In genomic region chr22:37684803-37685615, GRCh38 we compare ENCODE assay signal across 15 cellular contexts. TPM values are rescaled to one million over a fixed set of nuclear protein-coding genes. Genes with fewer than 3 reads are reported as not detected.
DNase-seq lines count a peak whose midpoint lies in the region; ATAC-seq and TF ChIP-seq lines count a peak whose summit lies in the region.
"Had no signal": no experiment of that assay in that cellular context is flagged by ENCODE, and none has a peak within 500 bp of the region (broad histone marks: within the 10 kb centered on the region; RNA-seq: fewer than 3 reads in every experiment).

No MANE protein-coding gene starts in this region.

- no peak overlapping the region for H3K4me3 ChIP-seq in CD4-positive, alpha-beta memory T cell (ENCODE audit: low read length in 2 of 2)
- peak overlapping the region; percentile 82 for H3K4me3 ChIP-seq in OCI-LY7 (ENCODE audit: low read depth, low read length, poor library complexity, severe bottlenecking)
- no peak overlapping the region for H3K4me3 ChIP-seq in naive thymus-derived CD4-positive, alpha-beta T cell (ENCODE audit: low read length)
- H3K4me3 ChIP-seq in vagina, result no peak overlapping the region

- POLR2A ChIA-PET in CD4-positive, alpha-beta memory T cell (lab: Charles Lee; ENCODE audit: partially characterized antibody), result interaction anchor here (0.6 to 8.4 kb wide), 14 partner anchors 10 to 118 kb away, joined by 3 to 90 read pairs (median 10); partner anchors contain the start of genes GGA1, LGALS1, PDXP and SH3BP1
- POLR2A ChIA-PET in OCI-LY7 (lab: Charles Lee), result interaction anchor here (0.5 to 1.0 kb wide), 8 partner anchors 9 to 194 kb away, joined by 3 to 5 read pairs (median 4); partner anchors contain the start of gene PDXP
- POLR2A ChIA-PET in naive thymus-derived CD4-positive, alpha-beta T cell (lab: Charles Lee), result interaction anchor here (1.1 to 4.5 kb wide), 9 partner anchors 9 to 76 kb away, joined by 3 to 41 read pairs (median 27); partner anchors contain the start of genes GGA1, LGALS1 and PDXP

- intact Hi-C loops in CD4-positive, alpha-beta memory T cell (cut with micrococcal nuclease), result loop anchor here (10.0 kb wide), 1 partner anchor 60 kb away; no protein-coding TSS in a partner anchor
- intact Hi-C loops in OCI-LY7 (cut with micrococcal nuclease; ENCODE audit: unreplicated experiment), result no loop called here
- intact Hi-C loops in naive thymus-derived CD4-positive, alpha-beta T cell (cut with micrococcal nuclease), result loop anchor here in 1 of 2 donors (10.0 kb wide), 1 partner anchor 120 kb away; the partner anchor contains the start of gene GCAT
- intact Hi-C loops in vagina (cut with DNase I), result loop anchor here (5.0 kb wide), 2 partner anchors 58 to 62 kb away; no protein-coding TSS in a partner anchor

- no peak for ATAC-seq in naive thymus-derived CD4-positive, alpha-beta T cell
- ATAC-seq in GM21737 (IDR thresholded peaks at IDR 0.05; ENCODE audit: unreplicated experiment), result no peak
- ATAC-seq: pancreas had no signal

- peak overlapping the region; percentile 93 for H3K4me2 ChIP-seq in OCI-LY7 (ENCODE audit: low read length)

- H3K79me2 ChIP-seq in OCI-LY7 (ENCODE audit: insufficient read depth, low read depth, low read length), result peaks cover 18% of the 10 kb centered on the region

- CTCF ChIA-PET in CD4-positive, alpha-beta memory T cell (lab: Charles Lee; ENCODE audit: partially characterized antibody), result interaction anchor here (0.7 to 22.7 kb wide), 9 partner anchors 10 to 122 kb away, joined by 3 to 558 read pairs (median 6); partner anchors contain the start of genes GGA1, LGALS1, PDXP and SH3BP1
- CTCF ChIA-PET in OCI-LY7 (lab: Charles Lee; ENCODE audit: unreplicated experiment), result interaction anchor here (1.1 to 1.2 kb wide), 2 partner anchors 24 to 41 kb away, joined by 3 to 4 read pairs; no protein-coding TSS in a partner anchor
- CTCF ChIA-PET in naive thymus-derived CD4-positive, alpha-beta T cell (lab: Charles Lee), result interaction anchor here (1.4 to 13.7 kb wide), 4 partner anchors 27 to 78 kb away, joined by 4 to 254 read pairs (median 11); partner anchors contain the start of genes GGA1, PDXP and SH3BP1

- H3K9me3 ChIP-seq in CD4-positive, alpha-beta memory T cell (ENCODE audit: control insufficient read depth in 1 of 2, low read length in 2 of 2), result no peaks in the 10 kb centered on the region
- H3K9me3 ChIP-seq in OCI-LY7 (ENCODE audit: low read length) (no peaks in the 10 kb centered on the region), vagina (no peaks in the 10 kb centered on the region)
- H3K9me3 ChIP-seq in naive thymus-derived CD4-positive, alpha-beta T cell (ENCODE audit: control insufficient read depth in 2 of 3, low read length in 3 of 3), result no peaks in the 10 kb centered on the region
- H3K9me3 ChIP-seq: pancreas had no signal

- H3K27ac Mint-ChIP-seq in CD4-positive, alpha-beta memory T cell, result peak overlapping the region in 2 of 7 donors; percentile 12 to 91
- H3K27ac Mint-ChIP-seq in chondrocyte (ENCODE audit: unreplicated experiment), result peak overlapping the region; percentile 32
- H3K27ac Mint-ChIP-seq in naive thymus-derived CD4-positive, alpha-beta T cell, result peak overlapping the region in 6 of 9 donors; percentile 9 to 97 (median 75)

- no peaks in the 10 kb centered on the region for H3K9me2 ChIP-seq in OCI-LY7 (ENCODE audit: insufficient read depth, low read length)

- H3K4me3 Mint-ChIP-seq in CD4-positive, alpha-beta memory T cell, result peak overlapping the region in 5 of 8 donors; percentile 91 to 98 (median 96)
- H3K4me3 Mint-ChIP-seq in chondrocyte (ENCODE audit: unreplicated experiment), result no peak overlapping the region
- peak overlapping the region in 7 of 10 donors; percentile 93 to 98 (median 96) for H3K4me3 Mint-ChIP-seq in naive thymus-derived CD4-positive, alpha-beta T cell

- H2AFZ ChIP-seq in OCI-LY7 (ENCODE audit: low read length), result peak overlapping the region; percentile 66; the same call in 1 of the 2 replicates

- peaks cover 28% of the 10 kb centered on the region for H3K4me1 ChIP-seq in CD4-positive, alpha-beta memory T cell (ENCODE audit: insufficient read depth, low read length)
- H3K4me1 ChIP-seq in OCI-LY7 (ENCODE audit: insufficient read depth, low read length, poor library complexity, severe bottlenecking), result peaks cover 28% of the 10 kb centered on the region
- H3K4me1 ChIP-seq in naive thymus-derived CD4-positive, alpha-beta T cell (ENCODE audit: control insufficient read depth in 2 of 2, insufficient read depth in 2 of 2, low read length in 2 of 2), result peaks cover 19 to 24% of the 10 kb centered on the region in 2 donors
- peaks cover 23% of the 10 kb centered on the region for H3K4me1 ChIP-seq in vagina

- TF ChIP-seq POLR2A in vagina (IDR thresholded peaks at IDR 0.05), result no peak

- peaks cover 18 to 42% (median 29%) of the 10 kb centered on the region in 4 donors for H3K4me1 Mint-ChIP-seq in CD4-positive, alpha-beta memory T cell
- H3K4me1 Mint-ChIP-seq in chondrocyte (ENCODE audit: low read depth), result peaks cover 31% of the 10 kb centered on the region
- peaks cover 18 to 45% (median 34%) of the 10 kb centered on the region in 7 donors for H3K4me1 Mint-ChIP-seq in naive thymus-derived CD4-positive, alpha-beta T cell

- H3K27ac ChIP-seq in CD4-positive, alpha-beta memory T cell (ENCODE audit: low read depth, low read length), result no peak overlapping the region
- H3K27ac ChIP-seq in OCI-LY7 (ENCODE audit: low read depth, low read length, poor library complexity, severe bottlenecking), result peak overlapping the region; percentile 69
- no peak overlapping the region for H3K27ac ChIP-seq in naive thymus-derived CD4-positive, alpha-beta T cell (ENCODE audit: low read depth, low read length)
- H3K27ac ChIP-seq in vagina, result no peak overlapping the region

- no peaks in the 10 kb centered on the region for H4K20me1 ChIP-seq in OCI-LY7 (ENCODE audit: insufficient read depth, low read length)

- DNase-seq in CD4-positive, alpha-beta memory T cell, result peak in 1 of 5 donors; percentile 28
- DNase-seq in OCI-LY7 (ENCODE audit: low spot score), result peak; percentile 60
- DNase-seq in chondrocyte (ENCODE audit: low spot score), result no peak
- no peak for DNase-seq in naive thymus-derived CD4-positive, alpha-beta T cell
- DNase-seq in AG08396 (ENCODE audit: low spot score), result no peak
- DNase-seq in CD1c-positive myeloid dendritic cell (ENCODE audit: extremely low spot score), result no peak
- DNase-seq in vagina (ENCODE audit: extremely low spot score in 2 of 2), result no peak
- DNase-seq: AML-193; amygdala; NCI-H1417 treated with DMSO at 0.1 percent for 48 hours; NCI-H526; pancreas; SHP77; stimulated activated CD8-positive, alpha-beta memory T cell treated with anti-CD3 and anti-CD28 coated beads, Interleukin-4, amount 100 ng/mL, for 48 hours had no signal

- peaks cover 8 to 22% of the 10 kb centered on the region in 2 donors for H3K36me3 Mint-ChIP-seq in CD4-positive, alpha-beta memory T cell
- H3K36me3 Mint-ChIP-seq in chondrocyte (ENCODE audit: low read depth), result peaks cover 6% of the 10 kb centered on the region
- H3K36me3 Mint-ChIP-seq in naive thymus-derived CD4-positive, alpha-beta T cell, result peaks cover 0 to 18% (median 13%) of the 10 kb centered on the region in 5 donors

- H3K36me3 ChIP-seq in CD4-positive, alpha-beta memory T cell (ENCODE audit: insufficient read depth, low read length), result peaks cover 15% of the 10 kb centered on the region
- peaks cover 21% of the 10 kb centered on the region for H3K36me3 ChIP-seq in OCI-LY7 (ENCODE audit: insufficient read depth, low read length)
- peaks cover 0 to 25% (median 6%) of the 10 kb centered on the region in 3 experiments for H3K36me3 ChIP-seq in naive thymus-derived CD4-positive, alpha-beta T cell (ENCODE audit: control insufficient read depth in 2 of 3, insufficient read depth in 3 of 3, low read length in 3 of 3)
- peaks cover 0 to 2% of the 10 kb centered on the region in 2 donors for H3K36me3 ChIP-seq in vagina

- no peaks in the 10 kb centered on the region for H3K27me3 Mint-ChIP-seq in CD4-positive, alpha-beta memory T cell
- H3K27me3 Mint-ChIP-seq in chondrocyte (ENCODE audit: low read depth), result no peaks in the 10 kb centered on the region
- H3K27me3 Mint-ChIP-seq in naive thymus-derived CD4-positive, alpha-beta T cell, result no peaks in the 10 kb centered on the region

- no peaks in the 10 kb centered on the region for H3K9me3 Mint-ChIP-seq in CD4-positive, alpha-beta memory T cell
- no peaks in the 10 kb centered on the region for H3K9me3 Mint-ChIP-seq in chondrocyte (ENCODE audit: low read depth)
- H3K9me3 Mint-ChIP-seq in naive thymus-derived CD4-positive, alpha-beta T cell, result no peaks in the 10 kb centered on the region

- no peaks in the 10 kb centered on the region for H3K27me3 ChIP-seq in CD4-positive, alpha-beta memory T cell (ENCODE audit: insufficient read depth, low read length)
- H3K27me3 ChIP-seq in naive thymus-derived CD4-positive, alpha-beta T cell (ENCODE audit: control insufficient read depth in 2 of 2, insufficient read depth in 2 of 2, low read length in 2 of 2), result no peaks in the 10 kb centered on the region
- no peaks in the 10 kb centered on the region for H3K27me3 ChIP-seq in vagina
- H3K27me3 ChIP-seq: pancreas had no signal

- TF ChIP-seq CTCF in OCI-LY7 (conservative IDR thresholded peaks at IDR 0.05; ENCODE audit: low read length) (no peak), chondrocyte (IDR thresholded peaks at IDR 0.05) (no peak), vagina (IDR thresholded peaks at IDR 0.05) (no peak)

- no TSS peak for BruUV-seq in OCI-LY7 (replicated peaks; lab: Mats Ljungman, UMichigan)

RNA-seq across cellular contexts. Expression of gene NOL12, which starts 1.1 kb away (rescaled TPM):
- total RNA-seq in CD4-positive, alpha-beta memory T cell, result 10 to 100 TPM; 50.3 to 52.0 TPM
- polyA plus RNA-seq in CD4-positive, alpha-beta memory T cell, result 10 to 100 TPM; 38.8 to 51.6 TPM
- 64.6 and 79.0 TPM in 2 replicates for total RNA-seq in OCI-LY7 (2014; rRNA removed; shearing (Covaris generic))
- 58.6 and 62.3 TPM in 2 replicates for total RNA-seq in OCI-LY7 (2022)
- total RNA-seq in chondrocyte, result 12.1 to 18.7 TPM (median 12.8 TPM) in 3 replicates
- total RNA-seq in naive thymus-derived CD4-positive, alpha-beta T cell, result 10 to 100 TPM; 32.8 to 52.5 (median 45.3) TPM
- polyA plus RNA-seq in naive thymus-derived CD4-positive, alpha-beta T cell, result 10 to 100 TPM; 42.7 to 48.6 TPM
- total RNA-seq in vagina, result 28.2 TPM

RNA-seq across cellular contexts. Expression of gene LGALS1, which starts 9.6 kb away (rescaled TPM):
- total RNA-seq in CD4-positive, alpha-beta memory T cell, result 10 to 100 TPM; 64.8 to 68.7 TPM
- polyA plus RNA-seq in CD4-positive, alpha-beta memory T cell, result 100 to 1,000 TPM; 315 to 358 TPM
- total RNA-seq in OCI-LY7 (2014; rRNA removed; shearing (Covaris generic)), result 85.8 and 93.1 TPM in 2 replicates
- total RNA-seq in OCI-LY7 (2022), result 57.2 and 57.3 TPM in 2 replicates
- 1,066 to 2,807 TPM (median 2,760 TPM) in 3 replicates for total RNA-seq in chondrocyte
- total RNA-seq in naive thymus-derived CD4-positive, alpha-beta T cell, result 100 to 1,000 TPM in 2 of 5 experiments, 10 to 100 TPM in 3; 23.6 to 969 (median 54.4) TPM
- polyA plus RNA-seq in naive thymus-derived CD4-positive, alpha-beta T cell, result 10 to 100 TPM; 22.9 to 30.5 TPM
- total RNA-seq in vagina, result 1,638 TPM

RNA-seq across cellular contexts. Expression of gene TRIOBP, which starts 11.8 kb away (rescaled TPM):
- total RNA-seq in CD4-positive, alpha-beta memory T cell, result 10 to 100 TPM; 25.8 to 26.1 TPM
- 10 to 100 TPM in 1 of 2 donors, 1 to 10 TPM in 1; 9.2 to 13.0 TPM for polyA plus RNA-seq in CD4-positive, alpha-beta memory T cell
- 24.4 and 31.6 TPM in 2 replicates for total RNA-seq in OCI-LY7 (2014; rRNA removed; shearing (Covaris generic))
- total RNA-seq in OCI-LY7 (2022) (30.6 and 31.1 TPM in 2 replicates), chondrocyte (47.9 to 49.8 TPM (median 49.5 TPM) in 3 replicates), vagina (108 TPM)
- 10 to 100 TPM; 15.0 to 43.0 (median 25.7) TPM for total RNA-seq in naive thymus-derived CD4-positive, alpha-beta T cell
- 10 to 100 TPM in 1 of 2 donors, 1 to 10 TPM in 1; 6.7 to 15.4 TPM for polyA plus RNA-seq in naive thymus-derived CD4-positive, alpha-beta T cell

RNA-seq across cellular contexts. Expression of gene PDXP, which starts 26.5 kb away (rescaled TPM):
- 1 to 10 TPM; 7.3 to 9.8 TPM for total RNA-seq in CD4-positive, alpha-beta memory T cell
- polyA plus RNA-seq in CD4-positive, alpha-beta memory T cell, result 1 to 10 TPM in 1 of 2 donors, under 1 TPM in 1; 0.38 to 7.1 TPM
- 50.0 and 61.2 TPM in 2 replicates for total RNA-seq in OCI-LY7 (2014; rRNA removed; shearing (Covaris generic))
- total RNA-seq in OCI-LY7 (2022), result 54.0 and 55.8 TPM in 2 replicates
- 14.8 to 17.2 TPM (median 15.2 TPM) in 3 replicates for total RNA-seq in chondrocyte
- total RNA-seq in naive thymus-derived CD4-positive, alpha-beta T cell, result 10 to 100 TPM in 1 of 5 experiments, 1 to 10 TPM in 4; 3.9 to 27.4 (median 7.5) TPM
- polyA plus RNA-seq in naive thymus-derived CD4-positive, alpha-beta T cell, result 1 to 10 TPM; 1.9 to 3.6 TPM
- total RNA-seq in vagina, result 6.4 TPM

RNA-seq across cellular contexts. Expression of gene SH3BP1, which starts 45.5 kb away (rescaled TPM):
- total RNA-seq in CD4-positive, alpha-beta memory T cell, result 10 to 100 TPM; 84.0 to 89.2 TPM
- polyA plus RNA-seq in CD4-positive, alpha-beta memory T cell, result 10 to 100 TPM; 17.6 to 30.3 TPM
- total RNA-seq in OCI-LY7 (2014; rRNA removed; shearing (Covaris generic)), result 15.3 and 18.3 TPM in 2 replicates
- total RNA-seq in OCI-LY7 (2022) (44.4 and 48.4 TPM in 2 replicates), chondrocyte (1.6 to 2.7 TPM (median 2.4 TPM) in 3 replicates), vagina (34.1 TPM)
- 100 to 1,000 TPM in 2 of 5 experiments, 10 to 100 TPM in 3; 66.4 to 157 (median 89.2) TPM for total RNA-seq in naive thymus-derived CD4-positive, alpha-beta T cell
- 10 to 100 TPM; 12.9 to 23.0 TPM for polyA plus RNA-seq in naive thymus-derived CD4-positive, alpha-beta T cell
